In the genomic region with DNA sequence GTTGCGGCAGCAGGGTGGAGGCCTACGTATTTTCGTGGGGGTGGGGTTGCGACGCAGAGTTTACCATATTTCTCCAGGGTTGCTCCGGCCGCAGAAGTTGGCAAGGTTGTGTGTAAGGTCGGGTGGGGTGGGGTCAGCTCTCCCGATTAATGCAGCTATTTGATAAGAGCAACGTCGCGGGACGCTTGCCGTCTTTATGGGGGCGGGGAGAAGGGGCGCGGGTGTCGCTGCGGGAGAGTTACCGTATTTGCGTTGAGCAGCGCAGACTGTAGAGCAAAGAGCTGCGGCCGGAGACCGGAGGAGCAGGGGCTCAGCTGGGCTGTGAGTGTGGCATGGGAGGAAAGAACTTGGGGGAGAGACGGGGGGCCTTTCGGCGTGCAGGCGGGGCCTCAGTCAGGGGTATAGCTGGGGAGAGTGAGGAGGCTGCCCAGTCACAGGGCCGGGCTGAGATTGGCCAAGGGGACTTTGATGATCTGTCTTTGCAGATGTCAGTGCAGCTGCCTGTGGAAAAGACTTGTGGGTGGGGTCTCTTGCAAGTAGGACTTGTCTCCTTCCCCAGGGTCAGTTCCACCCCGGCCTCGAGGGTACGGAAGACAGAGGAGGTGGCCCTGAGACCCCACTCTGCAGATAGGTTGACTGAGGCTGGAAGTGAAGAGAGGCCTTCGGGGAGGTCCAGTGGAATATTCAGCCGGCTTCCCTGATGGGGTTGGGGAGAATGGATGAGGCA, we compare ENCODE assay signal across 1 cellular context.
TF ChIP-seq lines count a peak whose summit lies in the region.

No MANE protein-coding gene starts in this region.

TF ChIP-seq in K562, 482 proteins besides CTCF, POLR2A, EP300 and RAD21 (continued from another document and continues in another):
- TF ChIP-seq, protein P1, sequence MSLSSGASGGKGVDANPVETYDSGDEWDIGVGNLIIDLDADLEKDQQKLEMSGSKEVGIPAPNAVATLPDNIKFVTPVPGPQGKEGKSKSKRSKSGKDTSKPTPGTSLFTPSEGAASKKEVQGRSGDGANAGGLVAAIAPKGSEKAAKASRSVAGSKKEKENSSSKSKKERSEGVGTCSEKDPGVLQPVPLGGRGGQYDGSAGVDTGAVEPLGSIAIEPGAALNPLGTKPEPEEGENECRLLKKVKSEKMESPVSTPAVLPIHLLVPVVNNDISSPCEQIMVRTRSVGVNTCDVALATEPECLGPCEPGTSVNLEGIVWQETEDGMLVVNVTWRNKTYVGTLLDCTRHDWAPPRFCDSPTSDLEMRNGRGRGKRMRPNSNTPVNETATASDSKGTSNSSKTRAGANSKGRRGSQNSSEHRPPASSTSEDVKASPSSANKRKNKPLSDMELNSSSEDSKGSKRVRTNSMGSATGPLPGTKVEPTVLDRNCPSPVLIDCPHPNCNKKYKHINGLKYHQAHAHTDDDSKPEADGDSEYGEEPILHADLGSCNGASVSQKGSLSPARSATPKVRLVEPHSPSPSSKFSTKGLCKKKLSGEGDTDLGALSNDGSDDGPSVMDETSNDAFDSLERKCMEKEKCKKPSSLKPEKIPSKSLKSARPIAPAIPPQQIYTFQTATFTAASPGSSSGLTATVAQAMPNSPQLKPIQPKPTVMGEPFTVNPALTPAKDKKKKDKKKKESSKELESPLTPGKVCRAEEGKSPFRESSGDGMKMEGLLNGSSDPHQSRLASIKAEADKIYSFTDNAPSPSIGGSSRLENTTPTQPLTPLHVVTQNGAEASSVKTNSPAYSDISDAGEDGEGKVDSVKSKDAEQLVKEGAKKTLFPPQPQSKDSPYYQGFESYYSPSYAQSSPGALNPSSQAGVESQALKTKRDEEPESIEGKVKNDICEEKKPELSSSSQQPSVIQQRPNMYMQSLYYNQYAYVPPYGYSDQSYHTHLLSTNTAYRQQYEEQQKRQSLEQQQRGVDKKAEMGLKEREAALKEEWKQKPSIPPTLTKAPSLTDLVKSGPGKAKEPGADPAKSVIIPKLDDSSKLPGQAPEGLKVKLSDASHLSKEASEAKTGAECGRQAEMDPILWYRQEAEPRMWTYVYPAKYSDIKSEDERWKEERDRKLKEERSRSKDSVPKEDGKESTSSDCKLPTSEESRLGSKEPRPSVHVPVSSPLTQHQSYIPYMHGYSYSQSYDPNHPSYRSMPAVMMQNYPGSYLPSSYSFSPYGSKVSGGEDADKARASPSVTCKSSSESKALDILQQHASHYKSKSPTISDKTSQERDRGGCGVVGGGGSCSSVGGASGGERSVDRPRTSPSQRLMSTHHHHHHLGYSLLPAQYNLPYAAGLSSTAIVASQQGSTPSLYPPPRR (CRISPR knock-in tag; IDR thresholded peaks at IDR 0.05; ENCODE audit: borderline replicate concordance): no peak
- TF ChIP-seq GATA2 (CRISPR knock-in tag; IDR thresholded peaks at IDR 0.05) (no peak), HDAC1 (IDR thresholded peaks at IDR 0.05) (peak in 1 of 2 experiments; percentile 49; a peak in 2 of 4 replicates), ARID1B (IDR thresholded peaks at IDR 0.05) (peak; percentile 53; the same call in 1 of the 2 replicates), PRMT5 (CRISPR knock-in tag; IDR thresholded peaks at IDR 0.05) (0 out of 2 replicates have a peak, but pooled peaks have one; percentile 33), ASH1L (IDR thresholded peaks at IDR 0.05; ENCODE audit: borderline replicate concordance, low read depth, partially characterized antibody) (peak; percentile 17), ZNF644 (tag; IDR thresholded peaks at IDR 0.05; ENCODE audit: low read depth) (no peak; the same call in none of the 2 replicates), SIN3A (IDR thresholded peaks at IDR 0.05; ENCODE audit: borderline replicate concordance in 2 of 2, control insufficient read depth in 1 of 2, low read depth in 2 of 2, low read length in 2 of 2) (peak in 1 of 2 experiments; percentile 45; a peak in 1 of 4 replicates), PHF21A (IDR thresholded peaks at IDR 0.05; ENCODE audit: borderline replicate concordance, low read depth) (0 out of 2 replicates have a peak, but pooled peaks have one; percentile 8), ZNF583 (CRISPR knock-in tag; IDR thresholded peaks at IDR 0.05) (no peak), FOXM1 (IDR thresholded peaks at IDR 0.05; ENCODE audit: low read depth) (peak; percentile 36), FOXM1 (CRISPR knock-in tag; IDR thresholded peaks at IDR 0.05; ENCODE audit: low read depth) (no peak; the same call in 1 of the 2 replicates), ZKSCAN3 (CRISPR knock-in tag; IDR thresholded peaks at IDR 0.05) (no peak), ADNP (tag; IDR thresholded peaks at IDR 0.05) (no peak), TAL1 (IDR thresholded peaks at IDR 0.05) (peak; percentile 40), SAP30 (IDR thresholded peaks at IDR 0.05; ENCODE audit: borderline replicate concordance, insufficient read depth, low read depth, low read length, poor library complexity, severe bottlenecking) (peak; percentile 45), MTA1 (IDR thresholded peaks at IDR 0.05; ENCODE audit: borderline replicate concordance) (0 out of 2 replicates have a peak, but pooled peaks have one; percentile 8), PHF20 (IDR thresholded peaks at IDR 0.05; ENCODE audit: partially characterized antibody) (peak; percentile 9)
- TF ChIP-seq, protein P2, sequence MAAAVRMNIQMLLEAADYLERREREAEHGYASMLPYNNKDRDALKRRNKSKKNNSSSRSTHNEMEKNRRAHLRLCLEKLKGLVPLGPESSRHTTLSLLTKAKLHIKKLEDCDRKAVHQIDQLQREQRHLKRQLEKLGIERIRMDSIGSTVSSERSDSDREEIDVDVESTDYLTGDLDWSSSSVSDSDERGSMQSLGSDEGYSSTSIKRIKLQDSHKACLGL (CRISPR knock-in tag; IDR thresholded peaks at IDR 0.05; ENCODE audit: borderline replicate concordance, poor library complexity, severe bottlenecking): no peak
- TF ChIP-seq, protein P3, sequence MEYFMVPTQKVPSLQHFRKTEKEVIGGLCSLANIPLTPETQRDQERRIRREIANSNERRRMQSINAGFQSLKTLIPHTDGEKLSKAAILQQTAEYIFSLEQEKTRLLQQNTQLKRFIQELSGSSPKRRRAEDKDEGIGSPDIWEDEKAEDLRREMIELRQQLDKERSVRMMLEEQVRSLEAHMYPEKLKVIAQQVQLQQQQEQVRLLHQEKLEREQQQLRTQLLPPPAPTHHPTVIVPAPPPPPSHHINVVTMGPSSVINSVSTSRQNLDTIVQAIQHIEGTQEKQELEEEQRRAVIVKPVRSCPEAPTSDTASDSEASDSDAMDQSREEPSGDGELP (CRISPR knock-in tag; IDR thresholded peaks at IDR 0.05; ENCODE audit: borderline replicate concordance): peak; percentile 73; the same call in 1 of the 2 replicates
- TF ChIP-seq, protein P4, sequence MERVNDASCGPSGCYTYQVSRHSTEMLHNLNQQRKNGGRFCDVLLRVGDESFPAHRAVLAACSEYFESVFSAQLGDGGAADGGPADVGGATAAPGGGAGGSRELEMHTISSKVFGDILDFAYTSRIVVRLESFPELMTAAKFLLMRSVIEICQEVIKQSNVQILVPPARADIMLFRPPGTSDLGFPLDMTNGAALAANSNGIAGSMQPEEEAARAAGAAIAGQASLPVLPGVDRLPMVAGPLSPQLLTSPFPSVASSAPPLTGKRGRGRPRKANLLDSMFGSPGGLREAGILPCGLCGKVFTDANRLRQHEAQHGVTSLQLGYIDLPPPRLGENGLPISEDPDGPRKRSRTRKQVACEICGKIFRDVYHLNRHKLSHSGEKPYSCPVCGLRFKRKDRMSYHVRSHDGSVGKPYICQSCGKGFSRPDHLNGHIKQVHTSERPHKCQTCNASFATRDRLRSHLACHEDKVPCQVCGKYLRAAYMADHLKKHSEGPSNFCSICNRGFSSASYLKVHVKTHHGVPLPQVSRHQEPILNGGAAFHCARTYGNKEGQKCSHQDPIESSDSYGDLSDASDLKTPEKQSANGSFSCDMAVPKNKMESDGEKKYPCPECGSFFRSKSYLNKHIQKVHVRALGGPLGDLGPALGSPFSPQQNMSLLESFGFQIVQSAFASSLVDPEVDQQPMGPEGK (CRISPR knock-in tag; IDR thresholded peaks at IDR 0.05; ENCODE audit: borderline replicate concordance): 0 out of 2 replicates have a peak, but pooled peaks have one; percentile 54
- TF ChIP-seq, protein P5, sequence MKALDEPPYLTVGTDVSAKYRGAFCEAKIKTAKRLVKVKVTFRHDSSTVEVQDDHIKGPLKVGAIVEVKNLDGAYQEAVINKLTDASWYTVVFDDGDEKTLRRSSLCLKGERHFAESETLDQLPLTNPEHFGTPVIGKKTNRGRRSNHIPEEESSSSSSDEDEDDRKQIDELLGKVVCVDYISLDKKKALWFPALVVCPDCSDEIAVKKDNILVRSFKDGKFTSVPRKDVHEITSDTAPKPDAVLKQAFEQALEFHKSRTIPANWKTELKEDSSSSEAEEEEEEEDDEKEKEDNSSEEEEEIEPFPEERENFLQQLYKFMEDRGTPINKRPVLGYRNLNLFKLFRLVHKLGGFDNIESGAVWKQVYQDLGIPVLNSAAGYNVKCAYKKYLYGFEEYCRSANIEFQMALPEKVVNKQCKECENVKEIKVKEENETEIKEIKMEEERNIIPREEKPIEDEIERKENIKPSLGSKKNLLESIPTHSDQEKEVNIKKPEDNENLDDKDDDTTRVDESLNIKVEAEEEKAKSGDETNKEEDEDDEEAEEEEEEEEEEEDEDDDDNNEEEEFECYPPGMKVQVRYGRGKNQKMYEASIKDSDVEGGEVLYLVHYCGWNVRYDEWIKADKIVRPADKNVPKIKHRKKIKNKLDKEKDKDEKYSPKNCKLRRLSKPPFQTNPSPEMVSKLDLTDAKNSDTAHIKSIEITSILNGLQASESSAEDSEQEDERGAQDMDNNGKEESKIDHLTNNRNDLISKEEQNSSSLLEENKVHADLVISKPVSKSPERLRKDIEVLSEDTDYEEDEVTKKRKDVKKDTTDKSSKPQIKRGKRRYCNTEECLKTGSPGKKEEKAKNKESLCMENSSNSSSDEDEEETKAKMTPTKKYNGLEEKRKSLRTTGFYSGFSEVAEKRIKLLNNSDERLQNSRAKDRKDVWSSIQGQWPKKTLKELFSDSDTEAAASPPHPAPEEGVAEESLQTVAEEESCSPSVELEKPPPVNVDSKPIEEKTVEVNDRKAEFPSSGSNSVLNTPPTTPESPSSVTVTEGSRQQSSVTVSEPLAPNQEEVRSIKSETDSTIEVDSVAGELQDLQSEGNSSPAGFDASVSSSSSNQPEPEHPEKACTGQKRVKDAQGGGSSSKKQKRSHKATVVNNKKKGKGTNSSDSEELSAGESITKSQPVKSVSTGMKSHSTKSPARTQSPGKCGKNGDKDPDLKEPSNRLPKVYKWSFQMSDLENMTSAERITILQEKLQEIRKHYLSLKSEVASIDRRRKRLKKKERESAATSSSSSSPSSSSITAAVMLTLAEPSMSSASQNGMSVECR (CRISPR knock-in tag; IDR thresholded peaks at IDR 0.05): 0 out of 2 replicates have a peak, but pooled peaks have one; percentile 17
- TF ChIP-seq, protein P6, sequence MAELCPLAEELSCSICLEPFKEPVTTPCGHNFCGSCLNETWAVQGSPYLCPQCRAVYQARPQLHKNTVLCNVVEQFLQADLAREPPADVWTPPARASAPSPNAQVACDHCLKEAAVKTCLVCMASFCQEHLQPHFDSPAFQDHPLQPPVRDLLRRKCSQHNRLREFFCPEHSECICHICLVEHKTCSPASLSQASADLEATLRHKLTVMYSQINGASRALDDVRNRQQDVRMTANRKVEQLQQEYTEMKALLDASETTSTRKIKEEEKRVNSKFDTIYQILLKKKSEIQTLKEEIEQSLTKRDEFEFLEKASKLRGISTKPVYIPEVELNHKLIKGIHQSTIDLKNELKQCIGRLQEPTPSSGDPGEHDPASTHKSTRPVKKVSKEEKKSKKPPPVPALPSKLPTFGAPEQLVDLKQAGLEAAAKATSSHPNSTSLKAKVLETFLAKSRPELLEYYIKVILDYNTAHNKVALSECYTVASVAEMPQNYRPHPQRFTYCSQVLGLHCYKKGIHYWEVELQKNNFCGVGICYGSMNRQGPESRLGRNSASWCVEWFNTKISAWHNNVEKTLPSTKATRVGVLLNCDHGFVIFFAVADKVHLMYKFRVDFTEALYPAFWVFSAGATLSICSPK (IDR thresholded peaks at IDR 0.05; ENCODE audit: borderline replicate concordance): peak; percentile 93; the same call in 1 of the 2 replicates
- TF ChIP-seq, protein P7, sequence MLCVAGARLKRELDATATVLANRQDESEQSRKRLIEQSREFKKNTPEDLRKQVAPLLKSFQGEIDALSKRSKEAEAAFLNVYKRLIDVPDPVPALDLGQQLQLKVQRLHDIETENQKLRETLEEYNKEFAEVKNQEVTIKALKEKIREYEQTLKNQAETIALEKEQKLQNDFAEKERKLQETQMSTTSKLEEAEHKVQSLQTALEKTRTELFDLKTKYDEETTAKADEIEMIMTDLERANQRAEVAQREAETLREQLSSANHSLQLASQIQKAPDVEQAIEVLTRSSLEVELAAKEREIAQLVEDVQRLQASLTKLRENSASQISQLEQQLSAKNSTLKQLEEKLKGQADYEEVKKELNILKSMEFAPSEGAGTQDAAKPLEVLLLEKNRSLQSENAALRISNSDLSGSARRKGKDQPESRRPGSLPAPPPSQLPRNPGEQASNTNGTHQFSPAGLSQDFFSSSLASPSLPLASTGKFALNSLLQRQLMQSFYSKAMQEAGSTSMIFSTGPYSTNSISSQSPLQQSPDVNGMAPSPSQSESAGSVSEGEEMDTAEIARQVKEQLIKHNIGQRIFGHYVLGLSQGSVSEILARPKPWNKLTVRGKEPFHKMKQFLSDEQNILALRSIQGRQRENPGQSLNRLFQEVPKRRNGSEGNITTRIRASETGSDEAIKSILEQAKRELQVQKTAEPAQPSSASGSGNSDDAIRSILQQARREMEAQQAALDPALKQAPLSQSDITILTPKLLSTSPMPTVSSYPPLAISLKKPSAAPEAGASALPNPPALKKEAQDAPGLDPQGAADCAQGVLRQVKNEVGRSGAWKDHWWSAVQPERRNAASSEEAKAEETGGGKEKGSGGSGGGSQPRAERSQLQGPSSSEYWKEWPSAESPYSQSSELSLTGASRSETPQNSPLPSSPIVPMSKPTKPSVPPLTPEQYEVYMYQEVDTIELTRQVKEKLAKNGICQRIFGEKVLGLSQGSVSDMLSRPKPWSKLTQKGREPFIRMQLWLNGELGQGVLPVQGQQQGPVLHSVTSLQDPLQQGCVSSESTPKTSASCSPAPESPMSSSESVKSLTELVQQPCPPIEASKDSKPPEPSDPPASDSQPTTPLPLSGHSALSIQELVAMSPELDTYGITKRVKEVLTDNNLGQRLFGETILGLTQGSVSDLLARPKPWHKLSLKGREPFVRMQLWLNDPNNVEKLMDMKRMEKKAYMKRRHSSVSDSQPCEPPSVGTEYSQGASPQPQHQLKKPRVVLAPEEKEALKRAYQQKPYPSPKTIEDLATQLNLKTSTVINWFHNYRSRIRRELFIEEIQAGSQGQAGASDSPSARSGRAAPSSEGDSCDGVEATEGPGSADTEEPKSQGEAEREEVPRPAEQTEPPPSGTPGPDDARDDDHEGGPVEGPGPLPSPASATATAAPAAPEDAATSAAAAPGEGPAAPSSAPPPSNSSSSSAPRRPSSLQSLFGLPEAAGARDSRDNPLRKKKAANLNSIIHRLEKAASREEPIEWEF (CRISPR knock-in tag; IDR thresholded peaks at IDR 0.05): no peak
- TF ChIP-seq, protein P8, sequence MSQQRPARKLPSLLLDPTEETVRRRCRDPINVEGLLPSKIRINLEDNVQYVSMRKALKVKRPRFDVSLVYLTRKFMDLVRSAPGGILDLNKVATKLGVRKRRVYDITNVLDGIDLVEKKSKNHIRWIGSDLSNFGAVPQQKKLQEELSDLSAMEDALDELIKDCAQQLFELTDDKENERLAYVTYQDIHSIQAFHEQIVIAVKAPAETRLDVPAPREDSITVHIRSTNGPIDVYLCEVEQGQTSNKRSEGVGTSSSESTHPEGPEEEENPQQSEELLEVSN (IDR thresholded peaks at IDR 0.05; ENCODE audit: borderline replicate concordance in 1 of 2, extremely low read depth in 1 of 2, insufficient read depth in 1 of 2, insufficient read length in 1 of 2, low read depth in 1 of 2, low read length in 1 of 2, poor library complexity in 1 of 2, severe bottlenecking in 1 of 2): peak; percentile 15 to 17
- TF ChIP-seq, protein P9, sequence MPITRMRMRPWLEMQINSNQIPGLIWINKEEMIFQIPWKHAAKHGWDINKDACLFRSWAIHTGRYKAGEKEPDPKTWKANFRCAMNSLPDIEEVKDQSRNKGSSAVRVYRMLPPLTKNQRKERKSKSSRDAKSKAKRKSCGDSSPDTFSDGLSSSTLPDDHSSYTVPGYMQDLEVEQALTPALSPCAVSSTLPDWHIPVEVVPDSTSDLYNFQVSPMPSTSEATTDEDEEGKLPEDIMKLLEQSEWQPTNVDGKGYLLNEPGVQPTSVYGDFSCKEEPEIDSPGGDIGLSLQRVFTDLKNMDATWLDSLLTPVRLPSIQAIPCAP (CRISPR knock-in tag; IDR thresholded peaks at IDR 0.05; ENCODE audit: borderline replicate concordance): no peak
